17 cellular contexts compared by ENCODE assay signal in the genomic region with DNA sequence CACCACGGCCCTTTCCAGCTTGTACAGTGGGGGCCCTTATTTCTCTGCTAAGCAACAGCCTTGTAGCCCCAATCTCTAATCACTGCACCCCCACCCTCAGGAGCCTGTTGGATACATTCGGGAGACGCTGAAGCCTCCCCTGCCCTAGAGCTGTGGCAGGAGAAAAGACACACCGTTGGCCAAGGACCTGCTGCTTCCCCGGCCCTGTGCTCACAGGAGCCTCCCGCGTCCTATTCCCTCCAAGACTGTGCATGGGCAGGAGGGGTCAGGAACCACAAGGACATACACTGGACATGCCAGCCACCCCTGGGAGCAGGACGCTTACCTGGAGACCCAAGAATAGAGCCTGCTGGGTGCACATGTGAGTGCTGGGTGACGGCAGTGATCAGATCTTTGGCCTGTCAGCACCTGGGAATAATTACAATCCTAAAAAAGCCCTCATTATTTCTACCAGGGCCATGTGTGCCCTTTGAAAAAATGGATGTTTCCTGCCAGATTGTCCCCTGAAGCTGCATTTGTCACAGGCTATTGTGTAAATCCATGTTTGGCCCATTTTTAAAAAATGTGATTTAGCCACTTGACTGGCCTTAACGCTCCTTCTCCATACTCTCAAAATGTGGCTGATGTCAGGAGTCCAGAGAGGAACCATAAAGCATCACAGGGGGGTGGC.
A peak's percentile ranks its signal among the peaks of the same experiment; 100 is the strongest.
DNase-seq lines count a peak whose midpoint lies in the region; TF ChIP-seq lines count a peak whose summit lies in the region.
"Had no signal": no experiment of that assay in that cellular context is flagged by ENCODE, and none has a peak within 500 bp of the region (broad histone marks: within the 10 kb centered on the region; RNA-seq: fewer than 3 reads in every experiment).

No MANE protein-coding gene starts in this region.

- no CpG with 5 or more reads among the region's 10 CpGs for WGBS in neuronal stem cell (ENCODE audit: extremely low coverage in 2 of 2, insufficient read length in 2 of 2, insufficient replicate concordance in 1 of 2), 2 donors

- H3K27me3 Mint-ChIP-seq in chondrocyte (ENCODE audit: low read depth): peaks cover 35% of the 10 kb centered on the region
- H3K27me3 Mint-ChIP-seq: CD4-positive, CD25-positive, alpha-beta regulatory T cell had no signal

- H3K79me1 ChIP-seq in neuronal stem cell (ENCODE audit: low read depth, low read length): no peaks in the 10 kb centered on the region

- H3K27ac Mint-ChIP-seq in chondrocyte (ENCODE audit: unreplicated experiment): no peak overlapping the region
- H3K27ac Mint-ChIP-seq: CD4-positive, CD25-positive, alpha-beta regulatory T cell; CD8-positive, alpha-beta T cell had no signal

- peak; percentile 2 for DNase-seq in NCI-H69 (lab: John Stamatoyannopoulos, UW)
- peak; percentile 67 for DNase-seq in chondrocyte (ENCODE audit: low spot score)
- no peak for DNase-seq in neuronal stem cell (ENCODE audit: low spot score)
- no peak for DNase-seq in T1000 (lab: John Stamatoyannopoulos, UW)
- DNase-seq in DMS153 treated with DMSO at 0.1 percent for 48 hours (lab: John Stamatoyannopoulos, UW; ENCODE audit: unreplicated experiment): no peak
- DNase-seq: Caco-2; CD4-positive, CD25-positive, alpha-beta regulatory T cell; CD8-positive, alpha-beta T cell; DMS153; DMS79; EL; GDM1; GM23248; H9 had no signal

- peaks cover 2% of the 10 kb centered on the region for H3K9me3 Mint-ChIP-seq in chondrocyte (ENCODE audit: low read depth)
- H3K9me3 Mint-ChIP-seq: CD8-positive, alpha-beta T cell had no signal

- H3K23ac ChIP-seq in neuronal stem cell (ENCODE audit: low read depth, low read length, poor library complexity): no peak overlapping the region

- H3K36me3 ChIP-seq in BLaER1 treated with 17β-estradiol and CSF1 and Interleukin-3, amounts not matched to agents 10 nM and 100 nM: 0 out of 22 replicates have a peak, but pooled peaks cover 0 to 3% (median 0%) of the 10 kb centered on the region in 11 experiments
- H3K36me3 ChIP-seq in neuronal stem cell (replicated peaks in 1 of 2; ENCODE audit: control insufficient read depth in 2 of 2, insufficient read depth in 2 of 2, low read length in 2 of 2): no peaks in the 10 kb centered on the region

- no peak overlapping the region for H4K8ac ChIP-seq in neuronal stem cell (ENCODE audit: low read depth, low read length)

- no peak overlapping the region for H3K18ac ChIP-seq in neuronal stem cell (ENCODE audit: low read length)

- no peak overlapping the region for H3K4me3 Mint-ChIP-seq in chondrocyte (ENCODE audit: unreplicated experiment)
- H3K4me3 Mint-ChIP-seq: CD4-positive, CD25-positive, alpha-beta regulatory T cell; CD8-positive, alpha-beta T cell; H9 had no signal

- H2AK5ac ChIP-seq in neuronal stem cell (ENCODE audit: low read depth, low read length): no peak overlapping the region

- no peak overlapping the region for H3K4ac ChIP-seq in neuronal stem cell (ENCODE audit: low read length)

- H2BK15ac ChIP-seq in neuronal stem cell (ENCODE audit: low read length): no peak overlapping the region

- no peak overlapping the region for H3K14ac ChIP-seq in neuronal stem cell (ENCODE audit: low read length)

- peak overlapping the region in 6 of 11 experiments; percentile 15 to 93 (median 87); a peak in 9 of 22 replicates for H3K27ac ChIP-seq in BLaER1 treated with 17β-estradiol and CSF1 and Interleukin-3, amounts not matched to agents 10 nM and 100 nM
- no peak overlapping the region for H3K27ac ChIP-seq in neuronal stem cell (replicated peaks; ENCODE audit: low read length)
- H3K27ac ChIP-seq: C4-2B, GM23248 had no signal

- no peak overlapping the region for H2BK12ac ChIP-seq in neuronal stem cell (ENCODE audit: low read length)

- no peak overlapping the region for H2AFZ ChIP-seq in neuronal stem cell (ENCODE audit: low read length)
- H2AFZ ChIP-seq: GM23248 had no signal

- peaks cover 0 to 27% (median 0%) of the 10 kb centered on the region in 11 experiments; a peak in 8 of 22 replicates for H3K9me3 ChIP-seq in BLaER1 treated with 17β-estradiol and CSF1 and Interleukin-3, amounts not matched to agents 10 nM and 100 nM (replicated peaks in 1 of 11)
- H3K9me3 ChIP-seq in neuronal stem cell (replicated peaks in 1 of 2; ENCODE audit: control insufficient read depth in 2 of 2, insufficient read depth in 1 of 2, low read depth in 1 of 2, low read length in 2 of 2): peaks cover 0 to under 1% of the 10 kb centered on the region in 2 donors
- H3K9me3 ChIP-seq: Caco-2 had no signal

- H4K20me1 ChIP-seq in BLaER1 treated with 17β-estradiol and CSF1 and Interleukin-3, amounts not matched to agents 10 nM and 100 nM: no peaks in the 10 kb centered on the region

- H4K91ac ChIP-seq in neuronal stem cell (ENCODE audit: low read depth, low read length, poor library complexity): no peak overlapping the region

- no peaks in the 10 kb centered on the region for H3K27me3 ChIP-seq in BLaER1 treated with 17β-estradiol and CSF1 and Interleukin-3, amounts not matched to agents 10 nM and 100 nM
- no peaks in the 10 kb centered on the region for H3K27me3 ChIP-seq in neuronal stem cell (ENCODE audit: control insufficient read depth in 3 of 3, insufficient read depth in 3 of 3, low read depth in 1 of 3, low read length in 3 of 3)

- H2BK5ac ChIP-seq in neuronal stem cell (ENCODE audit: low read length): no peak overlapping the region

- H3K4me1 Mint-ChIP-seq in chondrocyte (ENCODE audit: low read depth): no peaks in the 10 kb centered on the region
- H3K4me1 Mint-ChIP-seq: CD4-positive, CD25-positive, alpha-beta regulatory T cell; H9 had no signal

- H3K4me2 ChIP-seq in BLaER1 treated with 17β-estradiol and CSF1 and Interleukin-3, amounts not matched to agents 10 nM and 100 nM: peak overlapping the region in 7 of 11 experiments; percentile 82 to 96 (median 92); a peak in 8 of 22 replicates
- no peak overlapping the region for H3K4me2 ChIP-seq in neuronal stem cell (ENCODE audit: insufficient read depth, low read length, poor library complexity, severe bottlenecking)

- no peak for TF ChIP-seq CTCF in chondrocyte (IDR thresholded peaks at IDR 0.05)

- H3K9ac ChIP-seq in BLaER1 treated with 17β-estradiol and CSF1 and Interleukin-3, amounts not matched to agents 10 nM and 100 nM: no peak overlapping the region
- H3K9ac ChIP-seq in neuronal stem cell (ENCODE audit: low read depth, low read length, poor library complexity): no peak overlapping the region
- H3K9ac ChIP-seq: GM23248 had no signal

- H2BK120ac ChIP-seq in neuronal stem cell (ENCODE audit: low read depth, low read length): peak overlapping the region; percentile 16

- peaks cover 22 to 58% (median 46%) of the 10 kb centered on the region in 10 experiments for H3K4me1 ChIP-seq in BLaER1 treated with 17β-estradiol and CSF1 and Interleukin-3, amounts not matched to agents 10 nM and 100 nM
- H3K4me1 ChIP-seq in neuronal stem cell (ENCODE audit: control insufficient read depth in 2 of 2, insufficient read depth in 1 of 2, low read depth in 1 of 2, low read length in 2 of 2): no peaks in the 10 kb centered on the region
- H3K4me1 ChIP-seq: Caco-2 had no signal

- no peak overlapping the region for H3K4me3 ChIP-seq in BLaER1 treated with 17β-estradiol and CSF1 and Interleukin-3, amounts not matched to agents 10 nM and 100 nM
- no peak overlapping the region for H3K4me3 ChIP-seq in neuronal stem cell (ENCODE audit: low read length in 2 of 2)
- H3K4me3 ChIP-seq: GM12878, GM23248 had no signal

- H3K36me3 Mint-ChIP-seq in chondrocyte (ENCODE audit: low read depth): no peaks in the 10 kb centered on the region
- H3K36me3 Mint-ChIP-seq: CD4-positive, CD25-positive, alpha-beta regulatory T cell; CD8-positive, alpha-beta T cell had no signal

Comparison
In these comparisons a context has a peak if more than half of its experiments do, and no peak if none do; other contexts are left out.
1. DNase-seq: peak in NCI-H69 (single experiment) and chondrocyte (single experiment); none in neuronal stem cell (single experiment), T1000 (single experiment) and DMS153 treated with DMSO at 0.1 percent for 48 hours (single experiment).